ENCODE assay signal across 19 cellular contexts in genomic region chr12:131919366-131920156, GRCh38. TPM values are rescaled to one million over a fixed set of nuclear protein-coding genes. Genes with fewer than 3 reads are reported as not detected.
A peak's percentile ranks its signal among the peaks of the same experiment; 100 is the strongest.
DNase-seq lines count a peak whose midpoint lies in the region; ATAC-seq and TF ChIP-seq lines count a peak whose summit lies in the region.
"Had no signal": no experiment of that assay in that cellular context is flagged by ENCODE, and none has a peak within 500 bp of the region (broad histone marks: within the 10 kb centered on the region; RNA-seq: fewer than 3 reads in every experiment).

No MANE protein-coding gene starts in this region.

- no peaks in the 10 kb centered on the region for H3K9me3 ChIP-seq in right cardiac atrium (ENCODE audit: control insufficient read depth, low read length)
- no peaks in the 10 kb centered on the region for H3K9me3 ChIP-seq in right atrium auricular region
- H3K9me3 ChIP-seq in Panc1 (ENCODE audit: control insufficient read depth, insufficient read depth, low read depth, low read length): no peaks in the 10 kb centered on the region
- no peaks in the 10 kb centered on the region for H3K9me3 ChIP-seq in psoas muscle
- H3K9me3 ChIP-seq: HAP-1 had no signal

- H3K4me1 ChIP-seq in right cardiac atrium (ENCODE audit: control insufficient read depth, insufficient read depth, low read length): no peaks in the 10 kb centered on the region
- H3K4me1 ChIP-seq in right atrium auricular region: peaks cover 0 to 4% of the 10 kb centered on the region in 2 donors
- no peaks in the 10 kb centered on the region for H3K4me1 ChIP-seq in Panc1 (ENCODE audit: control insufficient read depth, insufficient read depth, low read length)
- H3K4me1 ChIP-seq in psoas muscle: peaks cover 4% of the 10 kb centered on the region
- H3K4me1 ChIP-seq: HAP-1 had no signal

- H3K36me3 ChIP-seq in right atrium auricular region (peaks cover 63% of the 10 kb centered on the region), Panc1 (ENCODE audit: control insufficient read depth, insufficient read depth, low read length) (no peaks in the 10 kb centered on the region), psoas muscle (ENCODE audit: insufficient read depth in 1 of 2, low read depth in 1 of 2) (peaks cover 0 to 72% of the 10 kb centered on the region in 2 donors)

- in situ Hi-C loops in Panc1 (cut with HindIII; ENCODE audit: low pct_unique_long_range_greater_than_20kb, low sequenced_read_pairs): no loop called here

- no peaks in the 10 kb centered on the region for H3K27me3 ChIP-seq in right cardiac atrium (ENCODE audit: control insufficient read depth, insufficient read depth)
- H3K27me3 ChIP-seq in right atrium auricular region: no peaks in the 10 kb centered on the region
- H3K27me3 ChIP-seq in Panc1 (ENCODE audit: control insufficient read depth, insufficient read depth, low read length): no peaks in the 10 kb centered on the region
- H3K27me3 ChIP-seq in psoas muscle (ENCODE audit: insufficient read depth in 3 of 3, low read length in 2 of 3): no peaks in the 10 kb centered on the region

- TF ChIP-seq CTCF in right atrium auricular region (IDR thresholded peaks at IDR 0.05) (no peak), Panc1 (IDR thresholded peaks at IDR 0.05) (no peak), psoas muscle (IDR thresholded peaks at IDR 0.05) (no peak), coronary artery (IDR thresholded peaks at IDR 0.05) (no peak)

- intact Hi-C loops in right cardiac atrium (cut with DNase I) (no loop called here), Panc1 (cut with micrococcal nuclease; ENCODE audit: unreplicated experiment) (no loop called here), psoas muscle (cut with DNase I) (loop anchor here in 1 of 2 donors (5.0 kb wide), 1 partner anchor 67 kb away; no protein-coding TSS in a partner anchor)

- BruUV-seq in Panc1 (replicated peaks; lab: Mats Ljungman, UMichigan): no TSS peak

- CTCF ChIA-PET in Panc1 (lab: Charles Lee): no interaction called here

- POLR2A ChIA-PET in Panc1 (lab: Charles Lee): no interaction called here

- H3K27ac ChIP-seq in right cardiac atrium (ENCODE audit: low read length) (no peak overlapping the region), right atrium auricular region (no peak overlapping the region), Panc1 (ENCODE audit: low read length) (no peak overlapping the region), psoas muscle (no peak overlapping the region), coronary artery (no peak overlapping the region)

- DNase-seq in right cardiac atrium (peak in 2 of 3 donors; percentile 48 to 58), right atrium auricular region (ENCODE audit: low spot score) (no peak), Panc1 (ENCODE audit: low read depth, low spot score) (no peak), islet precursor cell (peak; percentile 57), psoas muscle (peak; percentile 11 to 48), DMS114 treated with DMSO at 0.1 percent for 48 hours (lab: John Stamatoyannopoulos, UW; ENCODE audit: unreplicated experiment) (no peak), coronary artery (ENCODE audit: low spot score) (no peak)
- DNase-seq: CD4-positive, alpha-beta memory T cell; DMS53; EL; KG1; NCI-H1105 treated with DMSO at 0.1 percent for 48 hours; NCI-H187; NCI-H2107; NCI-H2227 treated with DMSO at 0.1 percent for 48 hours; NCI-H510A treated with DMSO at 0.1 percent for 48 hours; NCI-H774 had no signal

- H3K4me3 ChIP-seq in right cardiac atrium (ENCODE audit: low read length): no peak overlapping the region
- H3K4me3 ChIP-seq in right atrium auricular region: no peak overlapping the region
- no peak overlapping the region for H3K4me3 ChIP-seq in Panc1 (ENCODE audit: low read depth in 2 of 2, low read length in 2 of 2)
- H3K4me3 ChIP-seq in psoas muscle: no peak overlapping the region
- H3K4me3 ChIP-seq in coronary artery: no peak overlapping the region
- H3K4me3 ChIP-seq: HAP-1 had no signal

- ATAC-seq in right cardiac atrium (no peak), Panc1 (peak; percentile 19; the same call in 1 of the 2 replicates), psoas muscle (no peak), GM21390 (IDR thresholded peaks at IDR 0.05; ENCODE audit: unreplicated experiment) (no peak)

- 91% methylated on average over 37 of the region's 37 CpGs for WGBS in right cardiac atrium
- 84 to 87% (median 86%) methylated on average over 34 to 37 of the region's 37 CpGs for WGBS in psoas muscle, 3 donors

RNA-seq across cellular contexts. Expression of gene PUS1, which starts 9.5 kb away (rescaled TPM):
- 10 to 100 TPM in 1 of 4 donors, 1 to 10 TPM in 3; 7.2 to 13.7 (median 7.9) TPM for total RNA-seq in right cardiac atrium
- 7.2 TPM for polyA plus RNA-seq in right cardiac atrium
- total RNA-seq in right atrium auricular region: 10 to 100 TPM in 1 of 2 donors, 1 to 10 TPM in 1; 5.0 to 10.3 TPM
- 108 TPM for total RNA-seq in Panc1 (2021; ENCODE audit: unreplicated experiment)
- polyA plus RNA-seq in Panc1 (2012; ENCODE audit: insufficient read length): 110 TPM
- total RNA-seq in psoas muscle: 10 to 100 TPM; 11.7 to 21.4 (median 18.7) TPM
- polyA plus RNA-seq in psoas muscle: 10 to 100 TPM; 17.5 to 46.8 (median 20.1) TPM

RNA-seq across cellular contexts. Expression of gene ULK1, which starts 25.1 kb away (rescaled TPM):
- total RNA-seq in right cardiac atrium (10 to 100 TPM; 33.4 to 51.3 (median 48.0) TPM), right atrium auricular region (10 to 100 TPM; 16.2 to 23.4 TPM), Panc1 (2021; ENCODE audit: unreplicated experiment) (72.1 TPM), psoas muscle (10 to 100 TPM; 58.0 to 90.4 (median 68.0) TPM)
- polyA plus RNA-seq in right cardiac atrium (29.4 TPM), psoas muscle (10 to 100 TPM in 2 of 3 donors, 1 to 10 TPM in 1; 4.1 to 47.1 (median 25.7) TPM)
- 92.3 TPM for polyA plus RNA-seq in Panc1 (2012; ENCODE audit: insufficient read length)

RNA-seq across cellular contexts. Expression of gene EP400, which starts 30.2 kb away (rescaled TPM):
- total RNA-seq in right cardiac atrium: 10 to 100 TPM; 15.5 to 21.6 (median 18.1) TPM
- 10.1 TPM for polyA plus RNA-seq in right cardiac atrium
- 10 to 100 TPM; 10.5 to 15.5 TPM for total RNA-seq in right atrium auricular region
- 59.4 TPM for total RNA-seq in Panc1 (2021; ENCODE audit: unreplicated experiment)
- 36.9 TPM for polyA plus RNA-seq in Panc1 (2012; ENCODE audit: insufficient read length)
- 10 to 100 TPM; 18.4 to 24.5 (median 22.9) TPM for total RNA-seq in psoas muscle
- 10 to 100 TPM in 1 of 3 donors, 1 to 10 TPM in 2; 8.0 to 11.8 (median 9.4) TPM for polyA plus RNA-seq in psoas muscle

Comparison
In these comparisons a context has a peak if more than half of its experiments do, and no peak if none do; other contexts are left out.
1. DNase-seq: peak in right cardiac atrium (2 of 3), islet precursor cell (single experiment) and psoas muscle (2 of 2); none in right atrium auricular region (single experiment), Panc1 (single experiment), DMS114 treated with DMSO at 0.1 percent for 48 hours (single experiment) and coronary artery (single experiment).